17 cellular contexts compared by ENCODE assay signal in the genomic region with DNA sequence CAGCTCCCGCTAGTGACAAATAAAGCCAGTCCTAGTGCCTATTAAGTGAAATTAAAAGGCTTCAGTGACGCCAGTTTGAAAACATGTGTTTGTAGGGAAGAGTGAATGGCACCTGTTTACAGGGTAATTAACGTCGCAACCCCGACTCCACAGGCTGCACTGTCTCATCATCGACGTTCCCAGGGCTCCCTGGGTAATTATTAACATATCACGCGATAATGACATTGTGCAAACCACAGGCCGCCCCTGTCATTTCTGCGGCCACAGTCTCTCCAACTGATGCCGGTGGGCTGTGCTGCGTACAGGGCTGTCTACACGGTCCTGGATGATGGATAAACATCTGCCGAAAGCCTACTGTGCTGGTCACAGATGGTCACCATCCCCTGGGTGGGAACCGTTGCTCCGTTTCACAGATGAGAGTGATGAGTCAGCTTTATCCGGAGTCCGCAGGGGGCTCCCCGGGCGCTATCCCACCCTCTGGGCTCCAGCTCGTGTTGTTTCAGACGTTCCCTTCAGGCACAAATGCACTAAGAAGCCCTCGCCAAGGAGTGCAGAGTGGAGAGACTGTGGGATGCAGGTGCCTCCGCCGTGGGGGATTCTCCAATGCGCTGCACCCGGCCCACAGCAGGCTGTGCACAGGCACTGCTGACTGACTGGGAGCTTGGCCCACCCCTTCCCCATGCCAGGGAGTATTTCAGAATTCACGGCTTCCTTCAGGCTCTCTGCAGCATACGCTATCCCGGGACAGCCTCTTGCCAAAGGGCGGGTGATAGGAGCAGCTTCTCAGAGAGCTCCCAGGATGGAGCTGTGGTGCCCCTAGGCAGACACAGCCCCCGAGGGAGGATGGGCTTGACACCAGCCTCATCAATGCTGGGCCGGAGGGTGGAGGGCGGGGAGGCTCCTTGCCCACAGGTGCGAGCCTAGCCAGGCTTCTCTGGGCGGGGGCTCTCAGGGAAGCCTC.
DNase-seq lines count a peak whose midpoint lies in the region; FAIRE-seq and TF ChIP-seq lines count a peak whose summit lies in the region.
"Had no signal": no experiment of that assay in that cellular context is flagged by ENCODE, and none has a peak within 500 bp of the region (broad histone marks: within the 10 kb centered on the region; RNA-seq: fewer than 3 reads in every experiment).

No MANE protein-coding gene starts in this region.

- H3K27ac Mint-ChIP-seq in type B pancreatic cell, result no peak overlapping the region
- no peak overlapping the region for H3K27ac Mint-ChIP-seq in HFFc6
- H3K27ac Mint-ChIP-seq: activated CD4-positive, alpha-beta memory T cell treated with anti-CD3 and anti-CD28 coated beads for 36 hours; nephron progenitor cell had no signal

- DNase-seq in NCI-H1417 treated with DMSO at 0.1 percent for 48 hours (lab: John Stamatoyannopoulos, UW), result peak; percentile 80
- DNase-seq in NCI-H748 (lab: John Stamatoyannopoulos, UW; ENCODE audit: unreplicated experiment), result peak; percentile 95
- peak; percentile 53 for DNase-seq in kidney
- DNase-seq in type B pancreatic cell (ENCODE audit: extremely low spot score, unreplicated experiment), result no peak
- no peak for DNase-seq in G401 (ENCODE audit: low spot score)
- no peak for DNase-seq in HFFc6
- DNase-seq in activated CD4-positive, alpha-beta T cell treated with anti-CD3 and anti-CD28 coated beads for 1 hour, result no peak
- DNase-seq: activated CD4-positive, alpha-beta memory T cell treated with anti-CD3 and anti-CD28 coated beads for 36 hours; gastrocnemius medialis; GOT3; mammary epithelial cell; NCI-H345; nephron progenitor cell; retina; SK-N-SH had no signal

- H3K9me3 Mint-ChIP-seq in type B pancreatic cell (peaks cover 6% of the 10 kb centered on the region), HFFc6 (peaks cover 49% of the 10 kb centered on the region)
- H3K9me3 Mint-ChIP-seq: activated CD4-positive, alpha-beta memory T cell treated with anti-CD3 and anti-CD28 coated beads for 36 hours had no signal

- H3K4me1 Mint-ChIP-seq in type B pancreatic cell (ENCODE audit: unreplicated experiment), result peaks cover 23% of the 10 kb centered on the region
- H3K4me1 Mint-ChIP-seq in HFFc6 (ENCODE audit: low read depth), result no peaks in the 10 kb centered on the region

- no peak overlapping the region for H3K27ac ChIP-seq in kidney (ENCODE audit: low read depth in 2 of 2, low read length in 2 of 2)
- H3K27ac ChIP-seq: gastrocnemius medialis had no signal

- H3K4me3 ChIP-seq in kidney (ENCODE audit: low read length in 2 of 2), result no peak overlapping the region
- H3K4me3 ChIP-seq: gastrocnemius medialis, GM12878 had no signal

- no peak overlapping the region for H3K9ac ChIP-seq in kidney (ENCODE audit: low read length in 2 of 2)
- H3K9ac ChIP-seq: SK-N-SH had no signal

- no peaks in the 10 kb centered on the region for H3K27me3 Mint-ChIP-seq in type B pancreatic cell
- H3K27me3 Mint-ChIP-seq in HFFc6 (ENCODE audit: insufficient read depth), result peaks cover 2% of the 10 kb centered on the region; the same call in 1 of the 2 replicates
- H3K27me3 Mint-ChIP-seq: activated CD4-positive, alpha-beta memory T cell treated with anti-CD3 and anti-CD28 coated beads for 36 hours had no signal

- H3K4me3 Mint-ChIP-seq in type B pancreatic cell, result peak overlapping the region; percentile 20
- H3K4me3 Mint-ChIP-seq in HFFc6, result no peak overlapping the region
- H3K4me3 Mint-ChIP-seq: activated CD4-positive, alpha-beta memory T cell treated with anti-CD3 and anti-CD28 coated beads for 36 hours; nephron progenitor cell had no signal

- in situ Hi-C loops in G401 (cut with HindIII; ENCODE audit: low sequenced_read_pairs), result no loop called here

- H3K4me1 ChIP-seq in kidney (ENCODE audit: control insufficient read depth in 1 of 2, insufficient read depth in 1 of 2, low read depth in 1 of 2, low read length in 2 of 2), result peaks cover 0 to 6% of the 10 kb centered on the region in 2 donors

- H3K36me3 ChIP-seq in kidney (ENCODE audit: control insufficient read depth in 1 of 2, insufficient read depth in 2 of 2, low read length in 2 of 2), result no peaks in the 10 kb centered on the region
- H3K36me3 ChIP-seq: gastrocnemius medialis had no signal

- no peak for FAIRE-seq in kidney (lab: Jason Lieb, UNC)
- FAIRE-seq: GM12878, TTC549 had no signal

- no peaks in the 10 kb centered on the region for H3K9me3 ChIP-seq in kidney (ENCODE audit: control insufficient read depth in 1 of 2, low read length in 2 of 2)
- H3K9me3 ChIP-seq: gastrocnemius medialis had no signal

- peaks cover 5% of the 10 kb centered on the region for H3K36me3 Mint-ChIP-seq in type B pancreatic cell
- peaks cover 4% of the 10 kb centered on the region; the same call in 1 of the 2 replicates for H3K36me3 Mint-ChIP-seq in HFFc6 (ENCODE audit: low read depth)
- H3K36me3 Mint-ChIP-seq: activated CD4-positive, alpha-beta memory T cell treated with anti-CD3 and anti-CD28 coated beads for 36 hours had no signal

- intact Hi-C loops in kidney (cut with DNase I), result no loop called here

- no peak for TF ChIP-seq CTCF in kidney (IDR thresholded peaks at IDR 0.05; ENCODE audit: borderline replicate concordance, extremely low read depth, insufficient read depth)
- TF ChIP-seq CTCF in type B pancreatic cell (conservative IDR thresholded peaks at IDR 0.05), result no peak
- no peak for TF ChIP-seq CTCF in HFFc6 (IDR thresholded peaks at IDR 0.05)

Comparison
In these comparisons a context has a peak if more than half of its experiments do, and no peak if none do; other contexts are left out.
1. DNase-seq: peak in NCI-H1417 treated with DMSO at 0.1 percent for 48 hours (single experiment), NCI-H748 (single experiment) and kidney (single experiment); none in type B pancreatic cell (single experiment), G401 (single experiment), HFFc6 (single experiment) and activated CD4-positive, alpha-beta T cell treated with anti-CD3 and anti-CD28 coated beads for 1 hour (single experiment).